In the genomic region with DNA sequence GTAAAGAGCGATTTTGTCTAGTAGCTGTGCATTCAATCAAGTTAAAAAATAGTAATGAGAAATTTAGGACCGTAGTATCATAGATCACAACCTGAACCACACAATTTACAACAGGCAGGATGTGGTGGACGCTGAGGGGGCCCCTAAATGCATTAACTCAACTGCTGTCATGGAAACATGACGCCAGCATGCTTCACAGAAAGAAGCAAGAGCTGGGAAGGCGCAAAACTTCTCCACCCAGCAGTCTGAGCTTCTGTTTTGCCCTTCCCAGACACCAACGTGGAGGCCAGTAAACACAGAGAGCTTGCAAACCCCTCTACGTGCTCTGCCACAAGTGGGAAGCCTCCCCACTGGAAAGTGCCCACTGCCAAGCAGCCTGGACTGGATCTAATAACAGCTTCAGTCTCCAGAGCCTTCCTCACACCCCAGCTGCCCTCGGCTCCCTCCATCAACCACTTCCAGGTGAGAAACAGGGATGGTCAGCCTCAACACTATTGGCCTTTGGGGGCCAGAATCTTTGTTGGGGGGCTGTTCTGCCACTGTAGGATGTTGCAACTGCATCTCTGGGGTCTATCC, we compare ENCODE assay signal across 9 cellular contexts.
A peak's percentile ranks its signal among the peaks of the same experiment; 100 is the strongest.
DNase-seq lines count a peak whose midpoint lies in the region; ATAC-seq and TF ChIP-seq lines count a peak whose summit lies in the region.
"Had no signal": no experiment of that assay in that cellular context is flagged by ENCODE, and none has a peak within 500 bp of the region (broad histone marks: within the 10 kb centered on the region; RNA-seq: fewer than 3 reads in every experiment).

No MANE protein-coding gene starts in this region.

- H3K36me3 ChIP-seq in A673 (ENCODE audit: insufficient read depth, low read length, poor library complexity, severe bottlenecking): no peaks in the 10 kb centered on the region

- peaks cover 7 to 11% (median 9%) of the 10 kb centered on the region in 3 donors for H3K27me3 Mint-ChIP-seq in immature natural killer cell (ENCODE audit: low read depth in 3 of 3)

- POLR2A ChIA-PET in A673 (lab: Charles Lee; ENCODE audit: low non-redundant PET): no interaction called here

- H3K4me1 ChIP-seq in A673 (ENCODE audit: insufficient read depth, low read length, poor library complexity, severe bottlenecking): peaks cover 12% of the 10 kb centered on the region

- ATAC-seq in HG03175 (IDR thresholded peaks at IDR 0.05; ENCODE audit: unreplicated experiment): peak; percentile 78

- peak overlapping the region; percentile 67 to 81 (median 80) for H3K4me3 Mint-ChIP-seq in immature natural killer cell

- H3K4me1 Mint-ChIP-seq in immature natural killer cell: peaks cover 72 to 83% of the 10 kb centered on the region in 2 donors

- no peaks in the 10 kb centered on the region for H3K27me3 ChIP-seq in A673 (replicated peaks; ENCODE audit: insufficient read depth, low read depth, low read length, poor library complexity)

- H3K9me3 Mint-ChIP-seq in immature natural killer cell: no peaks in the 10 kb centered on the region

- DNase-seq in GM13977 (ENCODE audit: low spot score): peak; percentile 72
- peak; percentile 56 to 65 for DNase-seq in activated CD4-positive, alpha-beta T cell treated with anti-CD3 and anti-CD28 coated beads, Interleukin-2, amount 50 U/mL, for 48 hours
- peak; percentile 85 to 86 (median 86) for DNase-seq in immature natural killer cell
- no peak for DNase-seq in A673 (ENCODE audit: low spot score)
- no peak for DNase-seq in glomerular visceral epithelial cell (ENCODE audit: extremely low spot score)
- no peak for DNase-seq in RKO (ENCODE audit: low spot score)
- DNase-seq in NCI-H82 (lab: John Stamatoyannopoulos, UW): no peak

- no peak for TF ChIP-seq CTCF in GM13977 (IDR thresholded peaks at IDR 0.05; ENCODE audit: extremely low read depth, insufficient read depth, missing control alignments)
- no peak for TF ChIP-seq CTCF in A673 (conservative IDR thresholded peaks at IDR 0.05; ENCODE audit: low read depth, low read length)

- no peak overlapping the region for H3K27ac ChIP-seq in A673 (ENCODE audit: low read depth, low read length, poor library complexity, severe bottlenecking)
- H3K27ac ChIP-seq: skin epidermis had no signal

- in situ Hi-C loops in GM13977 (cut with MboI; ENCODE audit: low pct_unique_long_range_greater_than_20kb, low sequenced_read_pairs, unreplicated experiment): no loop called here

- H3K4me3 ChIP-seq in A673 (ENCODE audit: low read depth, low read length, poor library complexity, severe bottlenecking): no peak overlapping the region
- H3K4me3 ChIP-seq: skin epidermis had no signal

- peak overlapping the region; percentile 85 to 96 (median 92) for H3K27ac Mint-ChIP-seq in immature natural killer cell

- no peaks in the 10 kb centered on the region for H3K9me3 ChIP-seq in A673 (ENCODE audit: low read depth, low read length, poor library complexity, severe bottlenecking)

- no TSS peak for BruUV-seq in A673 (replicated peaks; lab: Mats Ljungman, UMichigan)

- intact Hi-C loops in A673 (cut with micrococcal nuclease; ENCODE audit: unreplicated experiment): no loop called here

- H3K36me3 Mint-ChIP-seq in immature natural killer cell: peaks cover 3 to 17% (median 14%) of the 10 kb centered on the region in 3 donors

- CTCF ChIA-PET in A673 (lab: Charles Lee): no interaction called here

Comparison
In these comparisons a context has a peak if more than half of its experiments do, and no peak if none do; other contexts are left out.
1. DNase-seq: peak in GM13977 (single experiment), activated CD4-positive, alpha-beta T cell treated with anti-CD3 and anti-CD28 coated beads, Interleukin-2, amount 50 U/mL, for 48 hours (2 of 2) and immature natural killer cell (3 of 3); none in A673 (single experiment), glomerular visceral epithelial cell (single experiment), RKO (single experiment) and NCI-H82 (single experiment).